10 cellular contexts compared by ENCODE assay signal in genomic region chr19:48454150-48454730, GRCh38. TPM values are rescaled to one million over a fixed set of nuclear protein-coding genes. Genes with fewer than 3 reads are reported as not detected.
"Had no signal": no experiment of that assay in that cellular context is flagged by ENCODE, and none has a peak within 500 bp of the region (broad histone marks: within the 10 kb centered on the region; RNA-seq: fewer than 3 reads in every experiment).

No MANE protein-coding gene starts in this region.

- DNase-seq: activated effector memory CD4-positive, alpha-beta T cell treated with anti-CD3 and anti-CD28 coated beads, Interleukin-2, amount 50 U/mL, for 16 hours; effector CD8-positive, alpha-beta T cell; heart right ventricle; left ventricle myocardium inferior; stimulated activated naive CD4-positive, alpha-beta T cell treated with Interleukin-2 at 50 U/mL for 16 hours; T-helper 2 cell; testis had no signal

- FAIRE-seq: frontal cortex, keratinocyte had no signal

RNA-seq across cellular contexts. Expression of gene LMTK3, which starts 57.4 kb away (rescaled TPM):
- polyA plus RNA-seq: fibroblast of lung had no signal
